ENCODE assay signal across 1 cellular context in the genomic region with DNA sequence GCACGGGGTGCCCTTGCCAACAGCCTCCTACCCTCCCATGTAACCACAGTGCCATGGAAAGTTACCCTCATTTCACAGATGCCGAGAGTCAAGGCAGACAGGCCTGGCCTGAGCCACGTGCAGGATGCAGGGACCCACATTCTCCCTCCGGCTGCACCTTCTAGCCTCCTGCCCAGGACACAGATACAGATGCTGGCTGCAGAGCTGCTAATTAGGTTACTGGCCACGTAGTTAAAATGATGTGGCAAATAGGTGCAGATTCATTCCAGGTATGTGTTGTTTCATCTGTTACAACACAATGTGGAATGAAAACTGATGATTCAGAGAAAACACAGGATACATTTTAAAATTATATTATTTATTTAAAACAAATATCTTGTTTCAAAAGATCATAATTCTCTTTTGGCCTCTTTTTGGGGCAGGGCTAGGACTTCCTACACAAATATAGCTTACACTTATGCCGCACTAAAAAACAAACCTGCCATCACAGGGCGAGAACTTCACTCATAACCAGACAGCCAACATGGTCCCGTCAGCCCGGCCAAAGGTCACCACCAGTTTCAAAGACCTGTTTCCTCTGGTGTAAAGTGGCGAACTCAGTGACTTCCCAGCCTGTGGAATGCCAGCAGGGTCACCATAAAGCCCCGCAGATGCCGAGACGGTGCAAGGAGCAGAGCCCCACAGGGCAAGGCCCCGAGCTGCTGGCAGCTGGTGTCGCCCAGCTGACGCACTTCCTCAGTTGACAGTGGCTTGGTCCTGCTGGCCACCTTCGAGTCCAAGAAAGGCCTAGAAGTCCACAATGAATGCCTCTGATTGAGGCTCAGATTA.
TF ChIP-seq lines count a peak whose summit lies in the region.

No MANE protein-coding gene starts in this region.

TF ChIP-seq in IMR-90, 13 proteins besides CTCF, POLR2A, EP300 and RAD21 (continued from another document):
- TF ChIP-seq, protein P1, sequence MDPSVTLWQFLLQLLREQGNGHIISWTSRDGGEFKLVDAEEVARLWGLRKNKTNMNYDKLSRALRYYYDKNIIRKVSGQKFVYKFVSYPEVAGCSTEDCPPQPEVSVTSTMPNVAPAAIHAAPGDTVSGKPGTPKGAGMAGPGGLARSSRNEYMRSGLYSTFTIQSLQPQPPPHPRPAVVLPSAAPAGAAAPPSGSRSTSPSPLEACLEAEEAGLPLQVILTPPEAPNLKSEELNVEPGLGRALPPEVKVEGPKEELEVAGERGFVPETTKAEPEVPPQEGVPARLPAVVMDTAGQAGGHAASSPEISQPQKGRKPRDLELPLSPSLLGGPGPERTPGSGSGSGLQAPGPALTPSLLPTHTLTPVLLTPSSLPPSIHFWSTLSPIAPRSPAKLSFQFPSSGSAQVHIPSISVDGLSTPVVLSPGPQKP (IDR thresholded peaks at IDR 0.05; ENCODE audit: borderline replicate concordance, low read depth, low read length), result no peak
- TF ChIP-seq, protein P2, sequence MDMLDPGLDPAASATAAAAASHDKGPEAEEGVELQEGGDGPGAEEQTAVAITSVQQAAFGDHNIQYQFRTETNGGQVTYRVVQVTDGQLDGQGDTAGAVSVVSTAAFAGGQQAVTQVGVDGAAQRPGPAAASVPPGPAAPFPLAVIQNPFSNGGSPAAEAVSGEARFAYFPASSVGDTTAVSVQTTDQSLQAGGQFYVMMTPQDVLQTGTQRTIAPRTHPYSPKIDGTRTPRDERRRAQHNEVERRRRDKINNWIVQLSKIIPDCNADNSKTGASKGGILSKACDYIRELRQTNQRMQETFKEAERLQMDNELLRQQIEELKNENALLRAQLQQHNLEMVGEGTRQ (IDR thresholded peaks at IDR 0.05; ENCODE audit: low read depth, low read length), result no peak
- no peak for TF ChIP-seq FOS (IDR thresholded peaks at IDR 0.05; ENCODE audit: low read depth, low read length)
- TF ChIP-seq RCOR1 (IDR thresholded peaks at IDR 0.05; ENCODE audit: insufficient replicate concordance, low read length), result no peak
- no peak for TF ChIP-seq MAZ (IDR thresholded peaks at IDR 0.05; ENCODE audit: borderline replicate concordance, low read depth, low read length)
